30 cellular contexts compared by ENCODE assay signal in the genomic region with DNA sequence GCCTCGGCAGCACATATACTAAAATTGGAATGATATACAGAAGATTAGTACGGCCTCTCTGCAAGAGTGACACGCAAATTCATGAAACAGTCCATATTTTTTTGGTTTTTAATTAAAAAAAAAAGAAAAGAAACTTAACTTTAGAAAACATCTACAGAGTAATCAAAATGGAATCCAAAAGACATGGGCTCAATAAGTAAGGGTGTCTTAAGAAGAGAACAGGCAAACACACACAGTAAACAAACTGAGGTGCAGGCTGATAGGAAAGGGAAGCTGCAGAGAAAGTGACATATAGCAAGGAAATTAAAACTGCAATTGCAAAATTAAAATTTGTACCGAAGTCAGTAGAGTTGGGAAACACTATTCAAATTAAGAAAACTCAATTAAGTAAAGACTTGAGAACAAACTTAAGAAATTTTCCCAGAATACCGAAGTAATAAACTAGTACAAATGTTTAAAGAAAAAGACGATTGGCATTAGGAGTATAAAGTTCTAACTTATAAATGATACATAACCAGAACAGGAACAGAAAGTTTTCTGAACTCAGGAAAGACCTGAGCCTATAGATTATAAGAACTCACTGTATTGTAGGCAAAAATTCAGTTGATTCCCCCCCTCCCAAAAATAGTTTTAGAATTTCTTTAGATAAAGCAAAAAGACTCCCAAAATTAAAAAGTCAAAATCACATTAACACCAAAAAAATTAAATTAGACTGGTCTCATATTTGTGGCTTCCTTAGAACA. TPM values are rescaled to one million over a fixed set of nuclear protein-coding genes. Genes with fewer than 3 reads are reported as not detected.
DNase-seq lines count a peak whose midpoint lies in the region; ATAC-seq, FAIRE-seq and TF ChIP-seq lines count a peak whose summit lies in the region.
"Had no signal": no experiment of that assay in that cellular context is flagged by ENCODE, and none has a peak within 500 bp of the region (broad histone marks: within the 10 kb centered on the region; RNA-seq: fewer than 3 reads in every experiment).

No MANE protein-coding gene starts in this region.

- H3K27me3 Mint-ChIP-seq in CD8-positive, alpha-beta T cell (ENCODE audit: low read depth), result no peaks in the 10 kb centered on the region
- H3K27me3 Mint-ChIP-seq in central memory CD8-positive, alpha-beta T cell, result no peaks in the 10 kb centered on the region
- no peaks in the 10 kb centered on the region for H3K27me3 Mint-ChIP-seq in osteocyte (ENCODE audit: unreplicated experiment)
- no peaks in the 10 kb centered on the region for H3K27me3 Mint-ChIP-seq in mesothelial cell of epicardium (ENCODE audit: low read depth)
- H3K27me3 Mint-ChIP-seq: naive thymus-derived CD4-positive, alpha-beta T cell had no signal

- no peaks in the 10 kb centered on the region for H3K9me3 ChIP-seq in CD8-positive, alpha-beta T cell (ENCODE audit: low read length)
- H3K9me3 ChIP-seq in OCI-LY3 (ENCODE audit: insufficient read depth, low read length) (no peaks in the 10 kb centered on the region), colonic mucosa (no peaks in the 10 kb centered on the region)
- H3K9me3 ChIP-seq: BE2C, sigmoid colon, transverse colon had no signal

- no peak for TF ChIP-seq CTCF in CD8-positive, alpha-beta T cell (IDR thresholded peaks at IDR 0.05)
- TF ChIP-seq CTCF in OCI-LY3 (IDR thresholded peaks at IDR 0.05; ENCODE audit: low read depth, low read length) (no peak), osteocyte (IDR thresholded peaks at IDR 0.05) (no peak), GM13976 (IDR thresholded peaks at IDR 0.05; ENCODE audit: borderline replicate concordance, control extremely low read depth, extremely low read depth, insufficient read depth, missing control alignments) (no peak), mesothelial cell of epicardium (IDR thresholded peaks at IDR 0.05; ENCODE audit: unreplicated experiment) (no peak), colonic mucosa (IDR thresholded peaks at IDR 0.05) (no peak)

- H3K36me3 Mint-ChIP-seq in CD8-positive, alpha-beta T cell, result peaks cover 43% of the 10 kb centered on the region
- peaks cover 6% of the 10 kb centered on the region for H3K36me3 Mint-ChIP-seq in central memory CD8-positive, alpha-beta T cell (ENCODE audit: insufficient read depth)
- H3K36me3 Mint-ChIP-seq in osteocyte (ENCODE audit: unreplicated experiment), result no peaks in the 10 kb centered on the region
- H3K36me3 Mint-ChIP-seq in mesothelial cell of epicardium, result peaks cover 12% of the 10 kb centered on the region

- no peaks in the 10 kb centered on the region for H3K9me3 Mint-ChIP-seq in CD8-positive, alpha-beta T cell
- H3K9me3 Mint-ChIP-seq in central memory CD8-positive, alpha-beta T cell, result no peaks in the 10 kb centered on the region
- no peaks in the 10 kb centered on the region for H3K9me3 Mint-ChIP-seq in osteocyte (ENCODE audit: unreplicated experiment)
- H3K9me3 Mint-ChIP-seq in mesothelial cell of epicardium, result no peaks in the 10 kb centered on the region
- H3K9me3 Mint-ChIP-seq: activated T-helper 2 cell treated with anti-CD3 and anti-CD28 coated beads, Interferon-gamma antibody, Interleukin-2, Interleukin-4, amounts not matched to agents 10 μg/mL and 5 μg/mL and 100 μg/mL, durations not matched to agents 14 hours and 24 hours and 36 hours; endodermal cell; naive thymus-derived CD4-positive, alpha-beta T cell had no signal

- H3K9ac ChIP-seq in OCI-LY3 (ENCODE audit: low read length), result no peak overlapping the region
- no peak overlapping the region for H3K9ac ChIP-seq in colonic mucosa (ENCODE audit: low read depth in 2 of 2, low read length in 2 of 2)
- H3K9ac ChIP-seq: GM23248 had no signal

- H4K20me1 ChIP-seq in OCI-LY3 (ENCODE audit: insufficient read depth, low read length), result peaks cover 99% of the 10 kb centered on the region

- FAIRE-seq in frontal cortex (lab: Jason Lieb, UNC), result no peak

- H3K27me3 ChIP-seq in CD8-positive, alpha-beta T cell (ENCODE audit: insufficient read depth, low read length), result no peaks in the 10 kb centered on the region
- H3K27me3 ChIP-seq in OCI-LY3 (ENCODE audit: low read depth, low read length) (no peaks in the 10 kb centered on the region), colonic mucosa (no peaks in the 10 kb centered on the region)
- H3K27me3 ChIP-seq: BE2C, sigmoid colon, transverse colon had no signal

- POLR2A ChIA-PET in CD8-positive, alpha-beta T cell (lab: Charles Lee), result no interaction called here

- H3K4me2 ChIP-seq in OCI-LY3 (ENCODE audit: low read length), result peak overlapping the region; percentile 60

- peaks cover 37% of the 10 kb centered on the region for H3K4me1 ChIP-seq in CD8-positive, alpha-beta T cell (ENCODE audit: insufficient read depth, low read length)
- peaks cover 53% of the 10 kb centered on the region for H3K4me1 ChIP-seq in OCI-LY3 (ENCODE audit: low read length)
- no peaks in the 10 kb centered on the region for H3K4me1 ChIP-seq in colonic mucosa

- no peak overlapping the region for H3K27ac ChIP-seq in CD8-positive, alpha-beta T cell (ENCODE audit: low read depth, low read length)
- H3K27ac ChIP-seq in OCI-LY3 (ENCODE audit: low read length) (no peak overlapping the region), colonic mucosa (no peak overlapping the region)
- H3K27ac ChIP-seq: GM23248, sigmoid colon, transverse colon had no signal

- H2AFZ ChIP-seq in OCI-LY3 (ENCODE audit: low read depth, low read length), result no peak overlapping the region
- H2AFZ ChIP-seq: GM23248 had no signal

- DNase-seq in CD8-positive, alpha-beta T cell, result no peak
- DNase-seq in central memory CD8-positive, alpha-beta T cell (ENCODE audit: low spot score in 2 of 2), result no peak
- DNase-seq in osteocyte (ENCODE audit: extremely low spot score, unreplicated experiment) (no peak), GM13976 (ENCODE audit: low spot score) (no peak), frontal cortex (ENCODE audit: low spot score in 2 of 2) (no peak), mesothelial cell of epicardium (ENCODE audit: low spot score in 2 of 2, unreplicated experiment in 2 of 2) (no peak), colonic mucosa (no peak)
- DNase-seq: ACHN; activated CD8-positive, alpha-beta T cell treated with anti-CD3 and anti-CD28 coated beads, Interleukin-2, amount 10 ng/mL, durations not matched to agents 7 days and 5 days; BE2C; COR-L47; cortex of kidney; DMS53; endodermal cell; GM23248; islet precursor cell; left ventricle myocardium superior; midbrain; naive thymus-derived CD4-positive, alpha-beta T cell; NCI-H1105; NCI-H187 treated with DMSO at 0.1 percent for 48 hours; NCI-H2171 treated with DMSO at 0.1 percent for 48 hours; NCI-H510A treated with DMSO at 0.1 percent for 48 hours; occipital lobe; sigmoid colon; stimulated activated CD4-positive, alpha-beta T cell treated with anti-CD3 and anti-CD28 coated beads, Interleukin-4, amount 100 ng/mL, for 4 hours; transverse colon had no signal

- H3K4me3 ChIP-seq in CD8-positive, alpha-beta T cell (ENCODE audit: low read depth, low read length), result no peak overlapping the region
- peak overlapping the region; percentile 17; the same call in 1 of the 2 replicates for H3K4me3 ChIP-seq in OCI-LY3 (ENCODE audit: low read length)
- no peak overlapping the region for H3K4me3 ChIP-seq in colonic mucosa
- H3K4me3 ChIP-seq: GM23248, sigmoid colon, transverse colon had no signal

- H3K36me3 ChIP-seq in CD8-positive, alpha-beta T cell (ENCODE audit: insufficient read depth, low read length), result no peaks in the 10 kb centered on the region
- peaks cover 11% of the 10 kb centered on the region for H3K36me3 ChIP-seq in OCI-LY3 (replicated peaks; ENCODE audit: low read depth, low read length)
- no peaks in the 10 kb centered on the region for H3K36me3 ChIP-seq in colonic mucosa
- H3K36me3 ChIP-seq: sigmoid colon, transverse colon had no signal

- in situ Hi-C loops in GM13976 (cut with MboI; ENCODE audit: low sequenced_read_pairs, unreplicated experiment), result no loop called here

- H3K27ac Mint-ChIP-seq in CD8-positive, alpha-beta T cell, result peak overlapping the region; percentile 55
- H3K27ac Mint-ChIP-seq in central memory CD8-positive, alpha-beta T cell (ENCODE audit: low read depth), result peak overlapping the region; percentile 29
- H3K27ac Mint-ChIP-seq in osteocyte (ENCODE audit: unreplicated experiment) (peak overlapping the region; percentile 84), mesothelial cell of epicardium (no peak overlapping the region)
- H3K27ac Mint-ChIP-seq: activated CD8-positive, alpha-beta T cell treated with anti-CD3 and anti-CD28 coated beads, Interleukin-2, amount 10 ng/mL, durations not matched to agents 7 days and 5 days; activated naive CD4-positive, alpha-beta T cell treated with anti-CD3 and anti-CD28 coated beads, Interleukin-2, amount 50 U/mL, for 72 hours; activated T-helper 2 cell treated with anti-CD3 and anti-CD28 coated beads, Interferon-gamma antibody, Interleukin-2, Interleukin-4, amounts not matched to agents 10 μg/mL and 5 μg/mL and 100 μg/mL, durations not matched to agents 14 hours and 24 hours and 36 hours; endodermal cell had no signal

- H3K4me1 Mint-ChIP-seq in CD8-positive, alpha-beta T cell (ENCODE audit: low read depth), result peaks cover 82% of the 10 kb centered on the region
- H3K4me1 Mint-ChIP-seq in central memory CD8-positive, alpha-beta T cell, result peaks cover 81% of the 10 kb centered on the region
- H3K4me1 Mint-ChIP-seq in osteocyte (ENCODE audit: unreplicated experiment), result peaks cover 46% of the 10 kb centered on the region
- H3K4me1 Mint-ChIP-seq in mesothelial cell of epicardium, result peaks cover 23% of the 10 kb centered on the region

- intact Hi-C loops in CD8-positive, alpha-beta T cell (cut with DNase I, micrococcal nuclease), result no loop called here
- intact Hi-C loops in colonic mucosa (cut with DNase I), result no loop called here

- no peak overlapping the region for H3K4me3 Mint-ChIP-seq in CD8-positive, alpha-beta T cell
- no peak overlapping the region for H3K4me3 Mint-ChIP-seq in central memory CD8-positive, alpha-beta T cell
- H3K4me3 Mint-ChIP-seq in osteocyte (ENCODE audit: unreplicated experiment), result peak overlapping the region; percentile 40
- H3K4me3 Mint-ChIP-seq in mesothelial cell of epicardium, result no peak overlapping the region
- H3K4me3 Mint-ChIP-seq: activated CD8-positive, alpha-beta T cell treated with anti-CD3 and anti-CD28 coated beads, Interleukin-2, amount 10 ng/mL, durations not matched to agents 7 days and 5 days; endodermal cell had no signal

- CTCF ChIA-PET in CD8-positive, alpha-beta T cell (lab: Charles Lee), result no interaction called here

- peaks cover 99% of the 10 kb centered on the region for H3K79me2 ChIP-seq in OCI-LY3 (ENCODE audit: low read length)

- ATAC-seq in CD8-positive, alpha-beta T cell, result no peak
- ATAC-seq in central memory CD8-positive, alpha-beta T cell (replicated peaks; ENCODE audit: extremely low read depth, poor library complexity, severe bottlenecking), result no peak
- ATAC-seq: activated CD8-positive, alpha-beta T cell treated with anti-CD3 and anti-CD28 coated beads, Interleukin-2, amount 10 ng/mL, durations not matched to agents 7 days and 5 days; activated naive CD4-positive, alpha-beta T cell treated with anti-CD3 and anti-CD28 coated beads, Interleukin-2, amount 50 U/mL, for 72 hours; left ventricle myocardium superior; naive thymus-derived CD4-positive, alpha-beta T cell had no signal

RNA-seq across cellular contexts. Expression of a gene that starts 16.3 kb away (rescaled TPM):
- 100 to 1,000 TPM in 1 of 2 experiments, 10 to 100 TPM in 1; 91.9 to 101 TPM for total RNA-seq in CD8-positive, alpha-beta T cell
- total RNA-seq in osteocyte (137 and 140 TPM in 2 replicates), frontal cortex (170 TPM), mesothelial cell of epicardium (112 to 115 TPM (median 114 TPM) in 3 replicates), colonic mucosa (100 to 1,000 TPM; 101 to 109 TPM)
